In the genomic region with DNA sequence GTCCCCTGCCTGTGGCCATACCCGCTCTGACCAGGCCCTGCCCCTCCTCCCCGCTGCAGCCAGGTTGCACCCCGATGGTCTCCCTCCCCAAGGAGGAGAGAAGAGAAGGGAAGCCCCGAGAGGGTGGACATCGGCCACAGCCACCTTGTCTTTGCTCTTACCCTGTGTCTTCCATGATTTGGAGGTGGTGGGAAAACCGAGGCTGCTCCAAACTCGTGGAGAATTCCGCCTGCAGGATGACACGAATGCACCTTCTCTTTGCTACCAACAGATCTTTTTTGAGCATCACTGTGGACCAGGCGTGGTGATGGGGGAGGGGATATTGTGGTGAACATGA, we compare ENCODE assay signal across 8 cellular contexts.
DNase-seq lines count a peak whose midpoint lies in the region; ATAC-seq and TF ChIP-seq lines count a peak whose summit lies in the region.
"Not testable (repeated sequence)": the region's sequence is repeated elsewhere in the genome, so short reads cannot be mapped to it uniquely, and the experiment has no call there.

No MANE protein-coding gene starts in this region.

- not testable (repeated sequence) for DNase-seq in DND-41; MM.1S; activated B cell treated with CpG ODN at 0.5 μM for 24 hours; activated naive CD4-positive, alpha-beta T cell treated with anti-CD3 and anti-CD28 coated beads for 36 hours; effector memory CD8-positive, alpha-beta T cell; naive B cell; stimulated activated effector memory CD8-positive, alpha-beta T cell treated with anti-CD3 and anti-CD28 coated beads, Interleukin-12 subunit alpha, Interleukin-12 subunit beta, amount 100 ng/mL, for 72 hours (ENCODE audit: low spot score in 2 of 2)

- H3K36me3 ChIP-seq in DND-41 (ENCODE audit: insufficient read depth, low read length); MM.1S (replicated peaks; ENCODE audit: insufficient read depth, low read length): not testable (repeated sequence)

- H3K4me2 ChIP-seq in DND-41 (ENCODE audit: insufficient read depth, low read length) (peak overlapping the region; percentile 58), MM.1S (ENCODE audit: low read depth, low read length) (peak overlapping the region; percentile 45; the same call in 1 of the 2 replicates)

- not testable (repeated sequence) for H4K20me1 ChIP-seq in DND-41 (ENCODE audit: insufficient read depth, low read length); MM.1S (ENCODE audit: insufficient read depth, low read length)

- H3K9me3 ChIP-seq in DND-41 (ENCODE audit: insufficient read depth, low read length, severe bottlenecking); MM.1S (replicated peaks; ENCODE audit: insufficient read depth, low read length): not testable (repeated sequence)

- not testable (repeated sequence) for H3K27ac ChIP-seq in 22Rv1; DND-41 (ENCODE audit: low read length); MM.1S (ENCODE audit: low read length)

- H3K9ac ChIP-seq in DND-41 (ENCODE audit: low read depth, low read length); MM.1S (ENCODE audit: low read length): not testable (repeated sequence)

- H3K27me3 ChIP-seq in DND-41 (ENCODE audit: insufficient read depth, low read length, poor library complexity); MM.1S (replicated peaks; ENCODE audit: insufficient read depth, low read length): not testable (repeated sequence)

- not testable (repeated sequence) for H2AFZ ChIP-seq in DND-41 (ENCODE audit: low read depth, low read length); MM.1S (ENCODE audit: low read length)

- H3K9me3 Mint-ChIP-seq in activated B cell treated with CpG ODN at 0.5 μM for 24 hours; activated naive CD4-positive, alpha-beta T cell treated with anti-CD3 and anti-CD28 coated beads for 36 hours; effector memory CD8-positive, alpha-beta T cell; naive B cell; stimulated activated effector memory CD8-positive, alpha-beta T cell treated with anti-CD3 and anti-CD28 coated beads, Interleukin-12 subunit alpha, Interleukin-12 subunit beta, amount 100 ng/mL, for 72 hours: not testable (repeated sequence)

- not testable (repeated sequence) for ATAC-seq in DND-41 (ENCODE audit: insufficient read depth, low read depth); activated B cell treated with CpG ODN at 0.5 μM for 24 hours (ENCODE audit: low read depth); effector memory CD8-positive, alpha-beta T cell (replicated peaks); naive B cell (ENCODE audit: low read depth in 2 of 2); stimulated activated effector memory CD8-positive, alpha-beta T cell treated with anti-CD3 and anti-CD28 coated beads, Interleukin-12 subunit alpha, Interleukin-12 subunit beta, amount 100 ng/mL, for 72 hours

- TF ChIP-seq CTCF in 22Rv1 (IDR thresholded peaks at IDR 0.05): peak; percentile 70
- not testable (repeated sequence) for TF ChIP-seq CTCF in DND-41 (IDR thresholded peaks at IDR 0.05; ENCODE audit: borderline replicate concordance, extremely low read depth, low read length, poor library complexity, severe bottlenecking); MM.1S (IDR thresholded peaks at IDR 0.05; ENCODE audit: low read length); activated B cell treated with CpG ODN at 0.5 μM for 24 hours (IDR thresholded peaks at IDR 0.05)

- CTCF ChIA-PET in activated B cell treated with CpG ODN at 0.5 μM for 24 hours (lab: Charles Lee); activated naive CD4-positive, alpha-beta T cell treated with anti-CD3 and anti-CD28 coated beads for 36 hours (lab: Charles Lee): not testable (repeated sequence)

- POLR2A ChIA-PET in activated B cell treated with CpG ODN at 0.5 μM for 24 hours (lab: Charles Lee): not testable (repeated sequence)

- H3K27ac Mint-ChIP-seq in activated B cell treated with CpG ODN at 0.5 μM for 24 hours; activated naive CD4-positive, alpha-beta T cell treated with anti-CD3 and anti-CD28 coated beads for 36 hours; stimulated activated effector memory CD8-positive, alpha-beta T cell treated with anti-CD3 and anti-CD28 coated beads, Interleukin-12 subunit alpha, Interleukin-12 subunit beta, amount 100 ng/mL, for 72 hours: not testable (repeated sequence)
- H3K27ac Mint-ChIP-seq in effector memory CD8-positive, alpha-beta T cell: peak overlapping the region in 1 of 2 donors; percentile 56
- peak overlapping the region in 3 of 6 donors; percentile 73 to 89 (median 79) for H3K27ac Mint-ChIP-seq in naive B cell

- H3K36me3 Mint-ChIP-seq in activated B cell treated with CpG ODN at 0.5 μM for 24 hours (ENCODE audit: low read depth); activated naive CD4-positive, alpha-beta T cell treated with anti-CD3 and anti-CD28 coated beads for 36 hours (ENCODE audit: low read depth); naive B cell; stimulated activated effector memory CD8-positive, alpha-beta T cell treated with anti-CD3 and anti-CD28 coated beads, Interleukin-12 subunit alpha, Interleukin-12 subunit beta, amount 100 ng/mL, for 72 hours: not testable (repeated sequence)
- H3K36me3 Mint-ChIP-seq in effector memory CD8-positive, alpha-beta T cell (ENCODE audit: insufficient read depth): peaks cover 11% of the 10 kb centered on the region

- not testable (repeated sequence) for H3K4me1 Mint-ChIP-seq in activated B cell treated with CpG ODN at 0.5 μM for 24 hours; activated naive CD4-positive, alpha-beta T cell treated with anti-CD3 and anti-CD28 coated beads for 36 hours (ENCODE audit: low read depth); effector memory CD8-positive, alpha-beta T cell (ENCODE audit: low read depth in 2 of 2); stimulated activated effector memory CD8-positive, alpha-beta T cell treated with anti-CD3 and anti-CD28 coated beads, Interleukin-12 subunit alpha, Interleukin-12 subunit beta, amount 100 ng/mL, for 72 hours
- peaks cover 6 to 14% (median 6%) of the 10 kb centered on the region in 3 donors for H3K4me1 Mint-ChIP-seq in naive B cell

- H3K4me1 ChIP-seq in DND-41 (ENCODE audit: insufficient read depth, low read length); MM.1S (ENCODE audit: low read length): not testable (repeated sequence)

- intact Hi-C loops in activated B cell treated with CpG ODN at 0.5 μM for 24 hours (cut with micrococcal nuclease); activated naive CD4-positive, alpha-beta T cell treated with anti-CD3 and anti-CD28 coated beads for 36 hours (cut with micrococcal nuclease): not testable (repeated sequence)

- not testable (repeated sequence) for H3F3A ChIP-seq in MM.1S (ENCODE audit: insufficient read depth, low read length)

- not testable (repeated sequence) for H3K4me3 ChIP-seq in DND-41 (ENCODE audit: low read depth in 1 of 2, low read length in 2 of 2); MM.1S (ENCODE audit: low read length)

- peaks cover 32% of the 10 kb centered on the region for H3K27me3 Mint-ChIP-seq in activated B cell treated with CpG ODN at 0.5 μM for 24 hours
- peaks cover 27% of the 10 kb centered on the region for H3K27me3 Mint-ChIP-seq in activated naive CD4-positive, alpha-beta T cell treated with anti-CD3 and anti-CD28 coated beads for 36 hours (ENCODE audit: low read depth)
- H3K27me3 Mint-ChIP-seq in effector memory CD8-positive, alpha-beta T cell: peaks cover 41 to 66% of the 10 kb centered on the region in 2 donors
- H3K27me3 Mint-ChIP-seq in naive B cell: peaks cover 34 to 52% (median 50%) of the 10 kb centered on the region in 3 donors

- H3K79me2 ChIP-seq in DND-41 (ENCODE audit: insufficient read depth, low read length); MM.1S (ENCODE audit: low read length): not testable (repeated sequence)

- peak overlapping the region; percentile 59 for H3K4me3 Mint-ChIP-seq in activated B cell treated with CpG ODN at 0.5 μM for 24 hours
- peak overlapping the region; percentile 58 for H3K4me3 Mint-ChIP-seq in activated naive CD4-positive, alpha-beta T cell treated with anti-CD3 and anti-CD28 coated beads for 36 hours
- peak overlapping the region; percentile 71 for H3K4me3 Mint-ChIP-seq in effector memory CD8-positive, alpha-beta T cell
- peak overlapping the region in 7 of 8 donors; percentile 52 to 79 (median 73) for H3K4me3 Mint-ChIP-seq in naive B cell
- H3K4me3 Mint-ChIP-seq in stimulated activated effector memory CD8-positive, alpha-beta T cell treated with anti-CD3 and anti-CD28 coated beads, Interleukin-12 subunit alpha, Interleukin-12 subunit beta, amount 100 ng/mL, for 72 hours: peak overlapping the region; percentile 60

- H3K9me2 ChIP-seq in MM.1S (replicated peaks; ENCODE audit: insufficient read depth, low read length): not testable (repeated sequence)
